ENCODE assay signal across 9 cellular contexts in genomic region chr14:91253795-91254323, GRCh38. TPM values are rescaled to one million over a fixed set of nuclear protein-coding genes. Genes with fewer than 3 reads are reported as not detected.
A peak's percentile ranks its signal among the peaks of the same experiment; 100 is the strongest.
DNase-seq lines count a peak whose midpoint lies in the region; ATAC-seq and TF ChIP-seq lines count a peak whose summit lies in the region.
"Had no signal": no experiment of that assay in that cellular context is flagged by ENCODE, and none has a peak within 500 bp of the region (broad histone marks: within the 10 kb centered on the region; RNA-seq: fewer than 3 reads in every experiment).

No MANE protein-coding gene starts in this region.

- H3K4me1 ChIP-seq in SK-N-SH (ENCODE audit: control insufficient read depth in 1 of 2, insufficient read depth in 2 of 2, low read depth in 1 of 2, low read length in 1 of 2) = peaks cover 0 to 87% of the 10 kb centered on the region in 2 experiments; a peak in 2 of 4 replicates

- TF ChIP-seq RAD21 in SK-N-SH (IDR thresholded peaks at IDR 0.05; ENCODE audit: low read length) = no peak

- CTCF ChIA-PET in SK-N-SH (lab: Yijun Ruan, JAX) = interaction anchor here (0.7 to 6.4 kb wide), 3 partner anchors 31 to 80 kb away, joined by 3 to 61 read pairs (median 20); no protein-coding TSS in a partner anchor

- POLR2A ChIA-PET in SK-N-SH (lab: Yijun Ruan, JAX) = interaction anchor here (1.1 kb wide), 1 partner anchor 31 kb away, joined by 5 read pairs; no protein-coding TSS in a partner anchor

- H3K9me3 ChIP-seq in SK-N-SH = no peaks in the 10 kb centered on the region

- peak overlapping the region; percentile 55 to 61 for H3K4me3 ChIP-seq in SK-N-SH (ENCODE audit: low read depth in 2 of 2, low read length in 1 of 2)

- no peak for ATAC-seq in SK-N-SH treated with all-trans-retinoic acid at 6 μM for 48 hours
- no peak for ATAC-seq in GM19452 (IDR thresholded peaks at IDR 0.05; ENCODE audit: unreplicated experiment)

- 82% methylated on average over 10 of the region's 20 CpGs for WGBS in SK-N-SH (ENCODE audit: low lambda C conversion rate)

- H3K27ac ChIP-seq in SK-N-SH (ENCODE audit: low read depth in 2 of 2, low read length in 1 of 2) (peak overlapping the region in 1 of 2 experiments; percentile 97; a peak in 2 of 4 replicates), angular gyrus (ENCODE audit: low read depth, low read length) (peak overlapping the region; percentile 72), substantia nigra (ENCODE audit: low read depth, low read length, poor library complexity, severe bottlenecking) (peak overlapping the region; percentile 38)

- no peak for TF ChIP-seq EP300 in SK-N-SH (IDR thresholded peaks at IDR 0.05; ENCODE audit: borderline replicate concordance in 1 of 2, low read depth in 1 of 2, low read length in 1 of 2)

- no peaks in the 10 kb centered on the region for H3K36me3 ChIP-seq in SK-N-SH (replicated peaks in 1 of 2; ENCODE audit: control insufficient read depth in 1 of 2, insufficient read depth in 2 of 2, low read length in 1 of 2)

- H3K79me2 ChIP-seq in SK-N-SH (ENCODE audit: insufficient read depth) = no peaks in the 10 kb centered on the region

- H3K27me3 ChIP-seq in SK-N-SH (ENCODE audit: insufficient read depth) = no peaks in the 10 kb centered on the region

- no peaks in the 10 kb centered on the region for H4K20me1 ChIP-seq in SK-N-SH (ENCODE audit: insufficient read depth)

- no peaks in the 10 kb centered on the region for H3K9me2 ChIP-seq in SK-N-SH

- no peak overlapping the region for H3K9ac ChIP-seq in SK-N-SH

- DNase-seq in SK-N-SH (no peak), left kidney (ENCODE audit: low read depth, low spot score) (peak; percentile 36), substantia nigra (lab: John Stamatoyannopoulos, UW) (no peak), GM10266 (ENCODE audit: extremely low spot score) (no peak)
- DNase-seq in activated CD8-positive, alpha-beta memory T cell treated with anti-CD3 and anti-CD28 coated beads, Interleukin-2, amount 50 U/mL, for 4 hours = no peak
- DNase-seq: DMS79 treated with DMSO at 0.1 percent for 48 hours had no signal

- H3K4me2 ChIP-seq in SK-N-SH = peak overlapping the region; percentile 76

- no peaks in the 10 kb centered on the region for H3F3A ChIP-seq in SK-N-SH (replicated peaks; ENCODE audit: insufficient read depth)

- TF ChIP-seq CTCF in SK-N-SH (IDR thresholded peaks at IDR 0.05) (no peak), GM10266 (IDR thresholded peaks at IDR 0.05; ENCODE audit: control insufficient read depth, insufficient read depth, low read depth, missing control alignments) (no peak)

- no peak overlapping the region for H2AFZ ChIP-seq in SK-N-SH (ENCODE audit: low read depth)

TF ChIP-seq in SK-N-SH, 30 proteins besides CTCF, POLR2A, EP300 and RAD21:
- TF ChIP-seq YY1 (IDR thresholded peaks at IDR 0.05; ENCODE audit: low read depth) (no peak), FOSL2 (IDR thresholded peaks at IDR 0.05; ENCODE audit: borderline replicate concordance, low read depth) (no peak), TCF12 (IDR thresholded peaks at IDR 0.05) (no peak), RXRA (IDR thresholded peaks at IDR 0.05; ENCODE audit: borderline replicate concordance, low read depth) (no peak), FOXM1 (IDR thresholded peaks at IDR 0.05; ENCODE audit: low read depth) (no peak), MXI1 (IDR thresholded peaks at IDR 0.05; ENCODE audit: low read depth, low read length) (no peak), RCOR1 (IDR thresholded peaks at IDR 0.05; ENCODE audit: low read length) (no peak), GABPA (IDR thresholded peaks at IDR 0.05; ENCODE audit: low read depth) (no peak), USF2 (IDR thresholded peaks at IDR 0.05; ENCODE audit: borderline replicate concordance, low read depth, low read length) (no peak), MEF2A (IDR thresholded peaks at IDR 0.05; ENCODE audit: borderline replicate concordance, low read depth) (no peak)

TF ChIP-seq in SK-N-SH treated with all-trans-retinoic acid at 6 μM for 48 hours, 23 proteins besides CTCF, POLR2A, EP300 and RAD21 (continues in another document):
- TF ChIP-seq CSRNP3 (CRISPR knock-in tag; IDR thresholded peaks at IDR 0.05) (no peak), RARB (CRISPR knock-in tag; IDR thresholded peaks at IDR 0.05) (no peak), ZNF8 (CRISPR knock-in tag; IDR thresholded peaks at IDR 0.05) (no peak), ZFP30 (CRISPR knock-in tag; IDR thresholded peaks at IDR 0.05) (no peak), TOX (CRISPR knock-in tag; IDR thresholded peaks at IDR 0.05; ENCODE audit: borderline replicate concordance) (no peak), ZFP3 (CRISPR knock-in tag; IDR thresholded peaks at IDR 0.05) (no peak), TSHZ2 (CRISPR knock-in tag; IDR thresholded peaks at IDR 0.05) (no peak), CREB5 (CRISPR knock-in tag; IDR thresholded peaks at IDR 0.05; ENCODE audit: low read depth) (no peak), PPARA (CRISPR knock-in tag; IDR thresholded peaks at IDR 0.05; ENCODE audit: borderline replicate concordance) (no peak), POU6F1 (CRISPR knock-in tag; IDR thresholded peaks at IDR 0.05; ENCODE audit: borderline replicate concordance, low read depth) (no peak), SNAI2 (CRISPR knock-in tag; IDR thresholded peaks at IDR 0.05) (no peak)

RNA-seq across cellular contexts. Expression of gene GPR68, which starts 9.4 kb away (rescaled TPM):
- 0.18 and 0.62 TPM in 2 replicates for polyA plus RNA-seq in SK-N-SH (2012; rRNA removed)
- 0.26 and 0.49 TPM in 2 replicates for polyA plus RNA-seq in SK-N-SH (2012; cell fraction: cytosol; rRNA removed)
- 0.63 and 1.2 TPM in 2 replicates for polyA plus RNA-seq in SK-N-SH (2012; cell fraction: nucleus; rRNA removed)
